In the genomic region with DNA sequence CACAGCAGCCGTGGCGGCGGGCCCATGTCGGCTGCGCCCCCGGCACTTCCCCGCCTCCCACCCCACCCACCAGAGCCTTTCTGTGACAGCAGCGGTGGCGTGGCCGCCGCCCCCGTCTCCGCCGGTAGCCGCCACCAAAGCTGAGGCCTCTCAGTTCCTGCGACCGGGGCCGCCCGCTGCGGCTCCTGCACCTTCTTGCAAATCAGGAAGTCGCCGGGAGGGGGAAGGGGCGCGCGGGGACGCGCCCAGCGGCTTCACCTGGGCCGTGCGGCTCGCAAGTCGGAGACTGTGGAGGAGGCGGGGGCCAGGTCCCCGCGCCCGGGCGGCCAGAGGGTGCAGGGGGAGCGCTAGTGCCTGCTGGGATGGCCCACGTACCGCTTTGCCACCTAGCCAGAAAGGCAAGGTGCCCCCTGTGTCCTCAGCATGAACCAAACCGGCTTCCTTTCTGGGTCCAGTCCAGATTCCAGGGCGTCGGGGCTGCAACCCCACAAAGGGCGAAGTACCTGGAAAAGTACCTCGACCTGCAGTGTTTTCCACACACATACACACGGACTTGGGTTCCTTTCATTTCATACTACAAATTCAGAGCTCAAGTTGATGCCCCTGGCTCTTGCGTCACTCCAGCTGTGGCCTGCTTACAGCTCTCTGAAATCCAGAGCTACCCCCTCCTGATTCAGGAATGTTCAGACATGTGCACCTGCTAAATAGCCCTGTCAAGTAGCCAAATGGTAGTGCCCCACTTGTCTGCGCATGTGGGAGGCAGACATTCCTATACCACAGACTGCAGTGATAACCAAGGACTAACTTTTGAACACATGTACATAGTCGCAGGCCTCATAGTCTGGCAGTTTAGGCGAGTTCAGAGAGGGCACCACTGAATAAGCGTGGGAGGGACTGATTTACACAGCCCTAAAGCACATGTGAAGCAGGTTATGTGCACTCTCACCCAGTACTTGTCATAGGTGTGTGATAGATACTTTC, we compare ENCODE assay signal across 1 cellular context.
TF ChIP-seq lines count a peak whose summit lies in the region.

A gene with protein sequence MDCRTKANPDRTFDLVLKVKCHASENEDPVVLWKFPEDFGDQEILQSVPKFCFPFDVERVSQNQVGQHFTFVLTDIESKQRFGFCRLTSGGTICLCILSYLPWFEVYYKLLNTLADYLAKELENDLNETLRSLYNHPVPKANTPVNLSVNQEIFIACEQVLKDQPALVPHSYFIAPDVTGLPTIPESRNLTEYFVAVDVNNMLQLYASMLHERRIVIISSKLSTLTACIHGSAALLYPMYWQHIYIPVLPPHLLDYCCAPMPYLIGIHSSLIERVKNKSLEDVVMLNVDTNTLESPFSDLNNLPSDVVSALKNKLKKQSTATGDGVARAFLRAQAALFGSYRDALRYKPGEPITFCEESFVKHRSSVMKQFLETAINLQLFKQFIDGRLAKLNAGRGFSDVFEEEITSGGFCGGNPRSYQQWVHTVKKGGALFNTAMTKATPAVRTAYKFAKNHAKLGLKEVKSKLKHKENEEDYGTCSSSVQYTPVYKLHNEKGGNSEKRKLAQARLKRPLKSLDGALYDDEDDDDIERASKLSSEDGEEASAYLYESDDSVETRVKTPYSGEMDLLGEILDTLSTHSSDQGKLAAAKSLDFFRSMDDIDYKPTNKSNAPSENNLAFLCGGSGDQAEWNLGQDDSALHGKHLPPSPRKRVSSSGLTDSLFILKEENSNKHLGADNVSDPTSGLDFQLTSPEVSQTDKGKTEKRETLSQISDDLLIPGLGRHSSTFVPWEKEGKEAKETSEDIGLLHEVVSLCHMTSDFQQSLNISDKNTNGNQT (minus strand): TSS at position 199 of the 981 bp plus-strand sequence. CDS start 325 bp downstream, outside the sequence.

TF ChIP-seq in GM12878, 131 proteins besides CTCF, POLR2A, EP300 and RAD21 (continues in another document):
- TF ChIP-seq, protein P1, sequence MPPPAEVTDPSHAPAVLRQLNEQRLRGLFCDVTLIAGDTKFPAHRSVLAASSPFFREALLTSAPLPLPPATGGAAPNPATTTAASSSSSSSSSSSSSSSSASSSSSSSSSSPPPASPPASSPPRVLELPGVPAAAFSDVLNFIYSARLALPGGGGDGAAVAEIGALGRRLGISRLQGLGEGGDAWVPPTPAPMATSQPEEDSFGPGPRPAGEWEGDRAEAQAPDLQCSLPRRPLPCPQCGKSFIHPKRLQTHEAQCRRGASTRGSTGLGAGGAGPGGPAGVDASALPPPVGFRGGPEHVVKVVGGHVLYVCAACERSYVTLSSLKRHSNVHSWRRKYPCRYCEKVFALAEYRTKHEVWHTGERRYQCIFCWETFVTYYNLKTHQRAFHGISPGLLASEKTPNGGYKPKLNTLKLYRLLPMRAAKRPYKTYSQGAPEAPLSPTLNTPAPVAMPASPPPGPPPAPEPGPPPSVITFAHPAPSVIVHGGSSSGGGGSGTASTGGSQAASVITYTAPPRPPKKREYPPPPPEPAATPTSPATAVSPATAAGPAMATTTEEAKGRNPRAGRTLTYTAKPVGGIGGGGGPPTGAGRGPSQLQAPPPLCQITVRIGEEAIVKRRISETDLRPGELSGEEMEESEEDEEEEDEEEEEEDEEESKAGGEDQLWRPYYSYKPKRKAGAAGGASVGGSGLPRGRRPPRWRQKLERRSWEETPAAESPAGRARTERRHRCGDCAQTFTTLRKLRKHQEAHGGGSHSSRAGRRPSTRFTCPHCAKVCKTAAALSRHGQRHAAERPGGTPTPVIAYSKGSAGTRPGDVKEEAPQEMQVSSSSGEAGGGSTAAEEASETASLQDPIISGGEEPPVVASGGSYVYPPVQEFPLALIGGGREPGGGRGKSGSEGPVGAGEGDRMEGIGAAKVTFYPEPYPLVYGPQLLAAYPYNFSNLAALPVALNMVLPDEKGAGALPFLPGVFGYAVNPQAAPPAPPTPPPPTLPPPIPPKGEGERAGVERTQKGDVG (CRISPR knock-in tag; IDR thresholded peaks at IDR 0.05) = no peak
- TF ChIP-seq E2F8 (IDR thresholded peaks at IDR 0.05; ENCODE audit: low read depth, partially characterized antibody) = no peak
- TF ChIP-seq, protein P2, sequence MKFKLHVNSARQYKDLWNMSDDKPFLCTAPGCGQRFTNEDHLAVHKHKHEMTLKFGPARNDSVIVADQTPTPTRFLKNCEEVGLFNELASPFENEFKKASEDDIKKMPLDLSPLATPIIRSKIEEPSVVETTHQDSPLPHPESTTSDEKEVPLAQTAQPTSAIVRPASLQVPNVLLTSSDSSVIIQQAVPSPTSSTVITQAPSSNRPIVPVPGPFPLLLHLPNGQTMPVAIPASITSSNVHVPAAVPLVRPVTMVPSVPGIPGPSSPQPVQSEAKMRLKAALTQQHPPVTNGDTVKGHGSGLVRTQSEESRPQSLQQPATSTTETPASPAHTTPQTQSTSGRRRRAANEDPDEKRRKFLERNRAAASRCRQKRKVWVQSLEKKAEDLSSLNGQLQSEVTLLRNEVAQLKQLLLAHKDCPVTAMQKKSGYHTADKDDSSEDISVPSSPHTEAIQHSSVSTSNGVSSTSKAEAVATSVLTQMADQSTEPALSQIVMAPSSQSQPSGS (IDR thresholded peaks at IDR 0.05; ENCODE audit: low read length) = no peak
- TF ChIP-seq YBX1 (IDR thresholded peaks at IDR 0.05) = no peak
- peak; percentile 34; the same call in 1 of the 3 replicates for TF ChIP-seq POU2F2 (IDR thresholded peaks at IDR 0.05; ENCODE audit: borderline replicate concordance, low read depth, low read length)
- TF ChIP-seq TAF1 (IDR thresholded peaks at IDR 0.05; ENCODE audit: borderline replicate concordance, low read depth, low read length) = peak; percentile 46; the same call in 1 of the 2 replicates
- no peak for TF ChIP-seq ZNF274 (IDR thresholded peaks at IDR 0.05; ENCODE audit: insufficient read depth, insufficient read length)
- no peak for TF ChIP-seq NR2C2 (IDR thresholded peaks at IDR 0.05; ENCODE audit: borderline replicate concordance, control insufficient read depth, insufficient read length, low read depth)
- TF ChIP-seq, protein P3, sequence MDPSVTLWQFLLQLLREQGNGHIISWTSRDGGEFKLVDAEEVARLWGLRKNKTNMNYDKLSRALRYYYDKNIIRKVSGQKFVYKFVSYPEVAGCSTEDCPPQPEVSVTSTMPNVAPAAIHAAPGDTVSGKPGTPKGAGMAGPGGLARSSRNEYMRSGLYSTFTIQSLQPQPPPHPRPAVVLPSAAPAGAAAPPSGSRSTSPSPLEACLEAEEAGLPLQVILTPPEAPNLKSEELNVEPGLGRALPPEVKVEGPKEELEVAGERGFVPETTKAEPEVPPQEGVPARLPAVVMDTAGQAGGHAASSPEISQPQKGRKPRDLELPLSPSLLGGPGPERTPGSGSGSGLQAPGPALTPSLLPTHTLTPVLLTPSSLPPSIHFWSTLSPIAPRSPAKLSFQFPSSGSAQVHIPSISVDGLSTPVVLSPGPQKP (IDR thresholded peaks at IDR 0.05; ENCODE audit: low read depth, low read length) = no peak
- peak; percentile 35; the same call in 1 of the 2 replicates for TF ChIP-seq MEF2A (IDR thresholded peaks at IDR 0.05; ENCODE audit: insufficient read depth, low read depth, low read length)
- no peak for TF ChIP-seq HDAC2 (IDR thresholded peaks at IDR 0.05)
- 0 out of 2 replicates have a peak, but pooled peaks have one; percentile 38 for TF ChIP-seq TCF3 (IDR thresholded peaks at IDR 0.05; ENCODE audit: borderline replicate concordance, insufficient read depth, low read depth, low read length)
- TF ChIP-seq TCF12 (IDR thresholded peaks at IDR 0.05; ENCODE audit: low read depth, low read length) = 0 out of 2 replicates have a peak, but pooled peaks have one; percentile 25
- TF ChIP-seq SPI1 (IDR thresholded peaks at IDR 0.05; ENCODE audit: borderline replicate concordance, insufficient read depth, low read depth, low read length) = peak; percentile 69
- TF ChIP-seq CREM (IDR thresholded peaks at IDR 0.05; ENCODE audit: low read depth) = peak; percentile 31; the same call in 1 of the 2 replicates
- no peak for TF ChIP-seq BCL11A (IDR thresholded peaks at IDR 0.05; ENCODE audit: low read depth, low read length)
- peak; percentile 76; the same call in 1 of the 2 replicates for TF ChIP-seq ZNF217 (IDR thresholded peaks at IDR 0.05)
- peak; percentile 59 for TF ChIP-seq NR2F1 (conservative IDR thresholded peaks at IDR 0.05)
- no peak for TF ChIP-seq SREBF1 (IDR thresholded peaks at IDR 0.05; ENCODE audit: low read length)
- no peak for TF ChIP-seq CHD2 (IDR thresholded peaks at IDR 0.05; ENCODE audit: borderline replicate concordance, low read depth, low read length)
- peak; percentile 37; the same call in 1 of the 2 replicates for TF ChIP-seq DPF2 (IDR thresholded peaks at IDR 0.05)
- peak; percentile 9; the same call in 1 of the 2 replicates for TF ChIP-seq LARP7 (IDR thresholded peaks at IDR 0.05)
- peak; percentile 34; the same call in 1 of the 2 replicates for TF ChIP-seq CBX5 (IDR thresholded peaks at IDR 0.05; ENCODE audit: low read depth)
- no peak for TF ChIP-seq BRCA1 (IDR thresholded peaks at IDR 0.05; ENCODE audit: low read depth, low read length)
- TF ChIP-seq BACH1 (IDR thresholded peaks at IDR 0.05; ENCODE audit: borderline replicate concordance) = peak; percentile 55
- peak; percentile 89 for TF ChIP-seq PAX5 (IDR thresholded peaks at IDR 0.05; ENCODE audit: borderline replicate concordance, low read depth, low read length)
- TF ChIP-seq RUNX3 (IDR thresholded peaks at IDR 0.05; ENCODE audit: low read length) = peak; percentile 62
- TF ChIP-seq ETV6 (conservative IDR thresholded peaks at IDR 0.05 in 1 of 2, IDR thresholded peaks at IDR 0.05 in 1 of 2; ENCODE audit: borderline replicate concordance in 1 of 2, low read depth in 1 of 2) = peak in 1 of 2 experiments; percentile 4; a peak in 1 of 4 replicates
- TF ChIP-seq CHD4 (IDR thresholded peaks at IDR 0.05) = no peak
- no peak for TF ChIP-seq NFIC (IDR thresholded peaks at IDR 0.05; ENCODE audit: low read depth, low read length)
- TF ChIP-seq, protein P4, sequence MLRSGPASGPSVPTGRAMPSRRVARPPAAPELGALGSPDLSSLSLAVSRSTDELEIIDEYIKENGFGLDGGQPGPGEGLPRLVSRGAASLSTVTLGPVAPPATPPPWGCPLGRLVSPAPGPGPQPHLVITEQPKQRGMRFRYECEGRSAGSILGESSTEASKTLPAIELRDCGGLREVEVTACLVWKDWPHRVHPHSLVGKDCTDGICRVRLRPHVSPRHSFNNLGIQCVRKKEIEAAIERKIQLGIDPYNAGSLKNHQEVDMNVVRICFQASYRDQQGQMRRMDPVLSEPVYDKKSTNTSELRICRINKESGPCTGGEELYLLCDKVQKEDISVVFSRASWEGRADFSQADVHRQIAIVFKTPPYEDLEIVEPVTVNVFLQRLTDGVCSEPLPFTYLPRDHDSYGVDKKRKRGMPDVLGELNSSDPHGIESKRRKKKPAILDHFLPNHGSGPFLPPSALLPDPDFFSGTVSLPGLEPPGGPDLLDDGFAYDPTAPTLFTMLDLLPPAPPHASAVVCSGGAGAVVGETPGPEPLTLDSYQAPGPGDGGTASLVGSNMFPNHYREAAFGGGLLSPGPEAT (IDR thresholded peaks at IDR 0.05; ENCODE audit: low read depth) = no peak
- TF ChIP-seq CBFB (IDR thresholded peaks at IDR 0.05; ENCODE audit: low read depth) = peak; percentile 43; the same call in 1 of the 2 replicates
- TF ChIP-seq SMC3 (IDR thresholded peaks at IDR 0.05; ENCODE audit: borderline replicate concordance, low read length) = no peak
- no peak for TF ChIP-seq NFXL1 (IDR thresholded peaks at IDR 0.05; ENCODE audit: borderline replicate concordance)
- TF ChIP-seq, protein P5, sequence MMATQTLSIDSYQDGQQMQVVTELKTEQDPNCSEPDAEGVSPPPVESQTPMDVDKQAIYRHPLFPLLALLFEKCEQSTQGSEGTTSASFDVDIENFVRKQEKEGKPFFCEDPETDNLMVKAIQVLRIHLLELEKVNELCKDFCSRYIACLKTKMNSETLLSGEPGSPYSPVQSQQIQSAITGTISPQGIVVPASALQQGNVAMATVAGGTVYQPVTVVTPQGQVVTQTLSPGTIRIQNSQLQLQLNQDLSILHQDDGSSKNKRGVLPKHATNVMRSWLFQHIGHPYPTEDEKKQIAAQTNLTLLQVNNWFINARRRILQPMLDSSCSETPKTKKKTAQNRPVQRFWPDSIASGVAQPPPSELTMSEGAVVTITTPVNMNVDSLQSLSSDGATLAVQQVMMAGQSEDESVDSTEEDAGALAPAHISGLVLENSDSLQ (IDR thresholded peaks at IDR 0.05) = no peak
- TF ChIP-seq EED (IDR thresholded peaks at IDR 0.05; ENCODE audit: low read depth) = 0 out of 2 replicates have a peak, but pooled peaks have one; percentile 12
- TF ChIP-seq BHLHE40 (IDR thresholded peaks at IDR 0.05; ENCODE audit: borderline replicate concordance in 1 of 2, low read depth in 2 of 2, low read length in 1 of 2) = peak in 1 of 2 experiments; percentile 63; a peak in 1 of 4 replicates
- TF ChIP-seq SRF (IDR thresholded peaks at IDR 0.05; ENCODE audit: low read depth in 2 of 2, low read length in 2 of 2) = no peak
- TF ChIP-seq SREBF2 (IDR thresholded peaks at IDR 0.05; ENCODE audit: low read length) = no peak
- 0 out of 2 replicates have a peak, but pooled peaks have one; percentile 43 for TF ChIP-seq RCOR1 (conservative IDR thresholded peaks at IDR 0.05; ENCODE audit: low read depth, low read length)
- TF ChIP-seq, protein P6, sequence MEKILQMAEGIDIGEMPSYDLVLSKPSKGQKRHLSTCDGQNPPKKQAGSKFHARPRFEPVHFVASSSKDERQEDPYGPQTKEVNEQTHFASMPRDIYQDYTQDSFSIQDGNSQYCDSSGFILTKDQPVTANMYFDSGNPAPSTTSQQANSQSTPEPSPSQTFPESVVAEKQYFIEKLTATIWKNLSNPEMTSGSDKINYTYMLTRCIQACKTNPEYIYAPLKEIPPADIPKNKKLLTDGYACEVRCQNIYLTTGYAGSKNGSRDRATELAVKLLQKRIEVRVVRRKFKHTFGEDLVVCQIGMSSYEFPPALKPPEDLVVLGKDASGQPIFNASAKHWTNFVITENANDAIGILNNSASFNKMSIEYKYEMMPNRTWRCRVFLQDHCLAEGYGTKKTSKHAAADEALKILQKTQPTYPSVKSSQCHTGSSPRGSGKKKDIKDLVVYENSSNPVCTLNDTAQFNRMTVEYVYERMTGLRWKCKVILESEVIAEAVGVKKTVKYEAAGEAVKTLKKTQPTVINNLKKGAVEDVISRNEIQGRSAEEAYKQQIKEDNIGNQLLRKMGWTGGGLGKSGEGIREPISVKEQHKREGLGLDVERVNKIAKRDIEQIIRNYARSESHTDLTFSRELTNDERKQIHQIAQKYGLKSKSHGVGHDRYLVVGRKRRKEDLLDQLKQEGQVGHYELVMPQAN (conservative IDR thresholded peaks at IDR 0.05) = 0 out of 2 replicates have a peak, but pooled peaks have one; percentile 4
- no peak for TF ChIP-seq CHD1 (IDR thresholded peaks at IDR 0.05; ENCODE audit: low read depth, low read length)
